ENCODE assay signal across 8 cellular contexts in the genomic region with DNA sequence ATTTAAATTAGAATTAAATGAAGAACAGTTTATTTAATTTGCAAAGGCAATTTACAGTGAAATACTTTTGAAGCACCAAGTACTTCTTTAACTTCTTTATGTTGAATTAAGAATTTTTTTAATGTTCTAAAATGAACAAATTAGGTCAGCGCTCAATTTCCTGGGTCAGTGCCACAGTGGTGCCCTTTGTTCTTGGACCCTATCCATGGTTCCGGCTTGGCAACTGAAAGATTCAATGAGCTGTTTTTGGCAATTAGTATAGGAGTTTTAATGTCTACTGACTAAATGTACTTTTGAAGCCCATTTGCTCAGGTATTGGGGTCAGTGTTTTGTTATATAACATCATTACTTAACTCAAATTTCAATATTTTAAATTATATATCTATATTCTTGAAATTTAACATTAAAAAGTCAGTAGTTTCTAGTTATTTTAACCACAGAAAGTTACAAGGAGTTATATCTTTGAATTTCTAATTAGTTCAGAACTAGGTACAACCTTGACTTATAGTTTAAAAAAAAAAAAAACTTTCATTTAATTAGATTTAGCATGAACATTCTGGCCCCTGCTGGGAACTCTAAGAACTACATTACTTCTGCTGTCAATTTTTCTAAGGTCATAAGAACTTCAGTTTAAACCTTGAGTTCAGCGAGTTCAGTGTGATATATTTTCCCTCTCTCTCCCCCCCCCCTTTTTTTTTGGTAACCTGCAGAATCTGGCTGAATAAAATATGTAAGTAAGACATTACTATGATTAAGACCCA. TPM values are rescaled to one million over a fixed set of nuclear protein-coding genes. Genes with fewer than 3 reads are reported as not detected.
DNase-seq lines count a peak whose midpoint lies in the region; FAIRE-seq and TF ChIP-seq lines count a peak whose summit lies in the region.

No MANE protein-coding gene starts in this region.

- H3K4me1 ChIP-seq in small intestine (ENCODE audit: control insufficient read depth in 2 of 2, insufficient read depth in 1 of 2, low read depth in 1 of 2, low read length in 1 of 2): no peaks in the 10 kb centered on the region

- no peaks in the 10 kb centered on the region for H3K4me1 Mint-ChIP-seq in activated CD4-positive, alpha-beta memory T cell treated with anti-CD3 and anti-CD28 coated beads, Interleukin-2, amount 10 ng/mL, durations not matched to agents 7 days and 5 days
- no peaks in the 10 kb centered on the region for H3K4me1 Mint-ChIP-seq in activated CD4-positive, alpha-beta memory T cell treated with anti-CD3 and anti-CD28 coated beads for 36 hours (ENCODE audit: low read depth)

- H3K27ac ChIP-seq in VCaP (no peak overlapping the region), small intestine (ENCODE audit: low read depth in 1 of 2, low read length in 1 of 2) (no peak overlapping the region)

- no peak overlapping the region for H3K4me3 Mint-ChIP-seq in activated CD4-positive, alpha-beta memory T cell treated with anti-CD3 and anti-CD28 coated beads, Interleukin-2, amount 10 ng/mL, durations not matched to agents 7 days and 5 days
- no peak overlapping the region for H3K4me3 Mint-ChIP-seq in activated CD4-positive, alpha-beta memory T cell treated with anti-CD3 and anti-CD28 coated beads for 36 hours

- CTCF ChIA-PET in activated CD4-positive, alpha-beta memory T cell treated with anti-CD3 and anti-CD28 coated beads, Interleukin-2, amount 10 ng/mL, durations not matched to agents 7 days and 5 days (lab: Charles Lee): no interaction called here
- CTCF ChIA-PET in activated CD4-positive, alpha-beta memory T cell treated with anti-CD3 and anti-CD28 coated beads for 36 hours (lab: Charles Lee): interaction anchor here (0.6 to 3.1 kb wide), 3 partner anchors 46 to 320 kb away, joined by 3 to 7 read pairs (median 4); no protein-coding TSS in a partner anchor

- intact Hi-C loops in activated CD4-positive, alpha-beta memory T cell treated with anti-CD3 and anti-CD28 coated beads for 36 hours (cut with micrococcal nuclease): loop anchor here (1.0 to 10.0 kb wide), 4 partner anchors 46 to 409 kb away; a partner anchor contains a TSS

- peaks cover 8% of the 10 kb centered on the region for H3K27me3 Mint-ChIP-seq in activated CD4-positive, alpha-beta memory T cell treated with anti-CD3 and anti-CD28 coated beads, Interleukin-2, amount 10 ng/mL, durations not matched to agents 7 days and 5 days
- H3K27me3 Mint-ChIP-seq in activated CD4-positive, alpha-beta memory T cell treated with anti-CD3 and anti-CD28 coated beads for 36 hours: no peaks in the 10 kb centered on the region

- 42 to 52% (median 47%) methylated on average over 3 of the region's 3 CpGs for WGBS in small intestine, 3 donors

- no peaks in the 10 kb centered on the region for H3K36me3 ChIP-seq in small intestine (ENCODE audit: control insufficient read depth in 2 of 2, insufficient read depth in 2 of 2, low read length in 2 of 2)

- peak; percentile 77 for FAIRE-seq in small intestine (lab: Jason Lieb, UNC)

- DNase-seq in activated CD4-positive, alpha-beta memory T cell treated with anti-CD3 and anti-CD28 coated beads, Interleukin-2, amount 10 ng/mL, durations not matched to agents 7 days and 5 days: peak; percentile 19
- no peak for DNase-seq in activated CD4-positive, alpha-beta memory T cell treated with anti-CD3 and anti-CD28 coated beads for 36 hours
- DNase-seq in HFF-Myc (ENCODE audit: extremely low read depth, low read depth) (peak; percentile 40), NCI-H2107 treated with DMSO at 0.1 percent for 48 hours (lab: John Stamatoyannopoulos, UW; ENCODE audit: unreplicated experiment) (peak; percentile 81), globus pallidus (ENCODE audit: low spot score) (peak; percentile 46), small intestine (peak; percentile 53)
- DNase-seq in effector CD4-positive, alpha-beta T cell: no peak

- peak; percentile 45 for TF ChIP-seq CTCF in HFF-Myc (IDR thresholded peaks at IDR 0.05; ENCODE audit: low read depth, low read length, missing control alignments)
- TF ChIP-seq CTCF in VCaP (conservative IDR thresholded peaks at IDR 0.05): peak; percentile 74

- H3K36me3 Mint-ChIP-seq in activated CD4-positive, alpha-beta memory T cell treated with anti-CD3 and anti-CD28 coated beads, Interleukin-2, amount 10 ng/mL, durations not matched to agents 7 days and 5 days (ENCODE audit: low read depth): no peaks in the 10 kb centered on the region
- no peaks in the 10 kb centered on the region for H3K36me3 Mint-ChIP-seq in activated CD4-positive, alpha-beta memory T cell treated with anti-CD3 and anti-CD28 coated beads for 36 hours

- no peak overlapping the region for H3K27ac Mint-ChIP-seq in activated CD4-positive, alpha-beta memory T cell treated with anti-CD3 and anti-CD28 coated beads, Interleukin-2, amount 10 ng/mL, durations not matched to agents 7 days and 5 days
- no peak overlapping the region for H3K27ac Mint-ChIP-seq in activated CD4-positive, alpha-beta memory T cell treated with anti-CD3 and anti-CD28 coated beads for 36 hours

- H3K9me3 ChIP-seq in small intestine (ENCODE audit: control insufficient read depth, low read depth): no peaks in the 10 kb centered on the region

- H3K4me3 ChIP-seq in HFF-Myc (replicated peaks; ENCODE audit: low read depth, low read length) (no peak overlapping the region), small intestine (ENCODE audit: low read depth in 1 of 2, low read length in 2 of 2) (no peak overlapping the region)

- H3K9me3 Mint-ChIP-seq in activated CD4-positive, alpha-beta memory T cell treated with anti-CD3 and anti-CD28 coated beads, Interleukin-2, amount 10 ng/mL, durations not matched to agents 7 days and 5 days: no peaks in the 10 kb centered on the region
- no peaks in the 10 kb centered on the region for H3K9me3 Mint-ChIP-seq in activated CD4-positive, alpha-beta memory T cell treated with anti-CD3 and anti-CD28 coated beads for 36 hours

- no peaks in the 10 kb centered on the region for H3K27me3 ChIP-seq in small intestine (ENCODE audit: control insufficient read depth in 2 of 2, insufficient read depth in 2 of 2, low read length in 2 of 2)

- POLR2A ChIA-PET in activated CD4-positive, alpha-beta memory T cell treated with anti-CD3 and anti-CD28 coated beads, Interleukin-2, amount 10 ng/mL, durations not matched to agents 7 days and 5 days (lab: Charles Lee): no interaction called here
- POLR2A ChIA-PET in activated CD4-positive, alpha-beta memory T cell treated with anti-CD3 and anti-CD28 coated beads for 36 hours (lab: Charles Lee): no interaction called here

RNA-seq across cellular contexts. Expression of a gene that starts 7.6 kb away (rescaled TPM):
- total RNA-seq in activated CD4-positive, alpha-beta memory T cell treated with anti-CD3 and anti-CD28 coated beads, Interleukin-2, amount 10 ng/mL, durations not matched to agents 7 days and 5 days: not detected
- not detected for total RNA-seq in activated CD4-positive, alpha-beta memory T cell treated with anti-CD3 and anti-CD28 coated beads for 36 hours
- under 1 TPM in 1 of 3 donors, not detected in 2; 0.16 TPM for polyA plus RNA-seq in small intestine

Comparison
In these comparisons a context has a peak if more than half of its experiments do, and no peak if none do; other contexts are left out.
1. DNase-seq: peak in activated CD4-positive, alpha-beta memory T cell treated with anti-CD3 and anti-CD28 coated beads, Interleukin-2, amount 10 ng/mL, durations not matched to agents 7 days and 5 days (single experiment), HFF-Myc (single experiment), NCI-H2107 treated with DMSO at 0.1 percent for 48 hours (single experiment), globus pallidus (single experiment) and small intestine (single experiment); none in activated CD4-positive, alpha-beta memory T cell treated with anti-CD3 and anti-CD28 coated beads for 36 hours (single experiment) and effector CD4-positive, alpha-beta T cell (single experiment).